In genomic region chr6:72560721-72561593, GRCh38 we compare ENCODE assay signal across 15 cellular contexts.
A peak's percentile ranks its signal among the peaks of the same experiment; 100 is the strongest.
DNase-seq lines count a peak whose midpoint lies in the region; ATAC-seq, FAIRE-seq and TF ChIP-seq lines count a peak whose summit lies in the region.
"Had no signal": no experiment of that assay in that cellular context is flagged by ENCODE, and none has a peak within 500 bp of the region (broad histone marks: within the 10 kb centered on the region; RNA-seq: fewer than 3 reads in every experiment).

No MANE protein-coding gene starts in this region.

- FAIRE-seq in astrocyte (lab: Jason Lieb, UNC) = peak; percentile 41

- no peaks in the 10 kb centered on the region for H3K79me2 ChIP-seq in astrocyte (ENCODE audit: insufficient read depth, low read length)
- no peaks in the 10 kb centered on the region for H3K79me2 ChIP-seq in neural progenitor cell (ENCODE audit: low read depth)

- ATAC-seq in GM21447 (IDR thresholded peaks at IDR 0.05; ENCODE audit: unreplicated experiment) = no peak
- ATAC-seq in right cardiac atrium = no peak
- ATAC-seq: psoas muscle; stimulated activated naive CD8-positive, alpha-beta T cell treated with anti-CD3 and anti-CD28 coated beads, Interleukin-15, amount 100 ng/mL, for 72 hours had no signal

- H3K36me3 ChIP-seq in astrocyte (ENCODE audit: insufficient read depth, low read length) (no peaks in the 10 kb centered on the region), neural progenitor cell (no peaks in the 10 kb centered on the region)

- 58% methylated on average over 9 of the region's 9 CpGs for WGBS in right cardiac atrium

- intact Hi-C loops in right cardiac atrium (cut with DNase I) = no loop called here

- H3K9me3 Mint-ChIP-seq in astrocyte (ENCODE audit: unreplicated experiment) (no peaks in the 10 kb centered on the region), neural progenitor cell (no peaks in the 10 kb centered on the region)
- H3K9me3 Mint-ChIP-seq: stimulated activated naive CD8-positive, alpha-beta T cell treated with anti-CD3 and anti-CD28 coated beads, Interleukin-15, amount 100 ng/mL, for 72 hours; T-helper 2 cell treated with Interferon-gamma antibody and Interleukin-4, amounts not matched to agents 5 μg/mL and 100 μg/mL, for 36 hours had no signal

- H3K9me3 ChIP-seq in astrocyte (ENCODE audit: insufficient read depth, low read depth, low read length) (no peaks in the 10 kb centered on the region), neural progenitor cell (ENCODE audit: low read depth) (no peaks in the 10 kb centered on the region), right cardiac atrium (ENCODE audit: control insufficient read depth, low read length) (no peaks in the 10 kb centered on the region)
- H3K9me3 ChIP-seq: psoas muscle had no signal

- H3K4me1 Mint-ChIP-seq in astrocyte (ENCODE audit: low read depth, unreplicated experiment) = no peaks in the 10 kb centered on the region
- peaks cover 3% of the 10 kb centered on the region for H3K4me1 Mint-ChIP-seq in neural progenitor cell
- H3K4me1 Mint-ChIP-seq: stimulated activated naive CD8-positive, alpha-beta T cell treated with anti-CD3 and anti-CD28 coated beads, Interleukin-15, amount 100 ng/mL, for 72 hours had no signal

- DNase-seq in EL (peak; percentile 28), KBM-7 (peak; percentile 68), astrocyte (ENCODE audit: low read depth) (no peak), neural progenitor cell (ENCODE audit: low spot score) (no peak), HuH-7.5 (ENCODE audit: low spot score) (no peak), right cardiac atrium (no peak)
- no peak for DNase-seq in stimulated activated CD4-positive, alpha-beta T cell treated with anti-CD3 and anti-CD28 coated beads, Interleukin-4, amount 100 ng/mL, for 1 hour
- DNase-seq: amygdala; mammary epithelial cell; NCI-H1092; psoas muscle; stimulated activated CD4-positive, alpha-beta T cell treated with anti-CD3 and anti-CD28 coated beads, Interleukin-4, amount 100 ng/mL, for 24 hours; stimulated activated naive CD8-positive, alpha-beta T cell treated with anti-CD3 and anti-CD28 coated beads, Interleukin-15, amount 100 ng/mL, for 72 hours had no signal

- H3K9ac ChIP-seq in astrocyte (ENCODE audit: low read length) = no peak overlapping the region
- no peak overlapping the region for H3K9ac ChIP-seq in neural progenitor cell

- no peak overlapping the region for H3K27ac Mint-ChIP-seq in astrocyte (ENCODE audit: unreplicated experiment)
- H3K27ac Mint-ChIP-seq in neural progenitor cell = no peak overlapping the region
- H3K27ac Mint-ChIP-seq: T-helper 2 cell treated with Interferon-gamma antibody and Interleukin-4, amounts not matched to agents 5 μg/mL and 100 μg/mL, for 36 hours had no signal

- no peak overlapping the region for H2AFZ ChIP-seq in astrocyte (ENCODE audit: low read depth, low read length)
- no peak overlapping the region for H2AFZ ChIP-seq in neural progenitor cell (replicated peaks)

- no peak for TF ChIP-seq CTCF in astrocyte (IDR thresholded peaks at IDR 0.05; ENCODE audit: insufficient read depth, low read depth, low read length)
- peak; percentile 22 for TF ChIP-seq CTCF in neural progenitor cell (IDR thresholded peaks at IDR 0.05)

- no peaks in the 10 kb centered on the region for H4K20me1 ChIP-seq in astrocyte (ENCODE audit: insufficient read depth, low read length)
- no peaks in the 10 kb centered on the region for H4K20me1 ChIP-seq in neural progenitor cell (ENCODE audit: low read depth)

- in situ Hi-C loops in KBM-7 (cut with MboI; ENCODE audit: low pct_unique_long_range_greater_than_20kb, low sequenced_read_pairs) = no loop called here

- no peak overlapping the region for H3K27ac ChIP-seq in astrocyte (ENCODE audit: low read depth, low read length)
- H3K27ac ChIP-seq in neural progenitor cell = no peak overlapping the region
- no peak overlapping the region for H3K27ac ChIP-seq in right cardiac atrium (ENCODE audit: low read length)
- H3K27ac ChIP-seq: psoas muscle had no signal

- H3K36me3 Mint-ChIP-seq in astrocyte (ENCODE audit: low read depth, unreplicated experiment) (no peaks in the 10 kb centered on the region), neural progenitor cell (no peaks in the 10 kb centered on the region)

- no peak overlapping the region for H3K4me2 ChIP-seq in astrocyte (ENCODE audit: low read length)
- no peak overlapping the region for H3K4me2 ChIP-seq in neural progenitor cell

- H3K27me3 Mint-ChIP-seq in astrocyte (ENCODE audit: low read depth, unreplicated experiment) (no peaks in the 10 kb centered on the region), neural progenitor cell (ENCODE audit: insufficient read depth, low read depth) (no peaks in the 10 kb centered on the region)
- H3K27me3 Mint-ChIP-seq: stimulated activated naive CD8-positive, alpha-beta T cell treated with anti-CD3 and anti-CD28 coated beads, Interleukin-15, amount 100 ng/mL, for 72 hours had no signal

- H3K4me3 ChIP-seq in astrocyte (ENCODE audit: insufficient read depth, low read depth, low read length) (no peak overlapping the region), neural progenitor cell (no peak overlapping the region), right cardiac atrium (ENCODE audit: low read length) (no peak overlapping the region)
- H3K4me3 ChIP-seq: psoas muscle had no signal

- H3K4me3 Mint-ChIP-seq in astrocyte (ENCODE audit: unreplicated experiment) = no peak overlapping the region
- no peak overlapping the region for H3K4me3 Mint-ChIP-seq in neural progenitor cell
- H3K4me3 Mint-ChIP-seq: stimulated activated naive CD8-positive, alpha-beta T cell treated with anti-CD3 and anti-CD28 coated beads, Interleukin-15, amount 100 ng/mL, for 72 hours; T-helper 2 cell treated with Interferon-gamma antibody and Interleukin-4, amounts not matched to agents 5 μg/mL and 100 μg/mL, for 36 hours had no signal

- H3K27me3 ChIP-seq in astrocyte (ENCODE audit: insufficient read depth, low read length) = no peaks in the 10 kb centered on the region
- no peaks in the 10 kb centered on the region for H3K27me3 ChIP-seq in neural progenitor cell
- no peaks in the 10 kb centered on the region for H3K27me3 ChIP-seq in right cardiac atrium (ENCODE audit: control insufficient read depth, insufficient read depth)

- H3F3A ChIP-seq in neural progenitor cell (ENCODE audit: low read depth) = no peaks in the 10 kb centered on the region

- H3K4me1 ChIP-seq in astrocyte (ENCODE audit: insufficient read depth, low read length) (no peaks in the 10 kb centered on the region), neural progenitor cell (no peaks in the 10 kb centered on the region), right cardiac atrium (ENCODE audit: control insufficient read depth, insufficient read depth, low read length) (no peaks in the 10 kb centered on the region)
- H3K4me1 ChIP-seq: psoas muscle had no signal

Comparison
In these comparisons a context has a peak if more than half of its experiments do, and no peak if none do; other contexts are left out.
1. DNase-seq: peak in EL (single experiment) and KBM-7 (single experiment); none in astrocyte (single experiment), neural progenitor cell (single experiment), stimulated activated CD4-positive, alpha-beta T cell treated with anti-CD3 and anti-CD28 coated beads, Interleukin-4, amount 100 ng/mL, for 1 hour (single experiment), HuH-7.5 (single experiment) and right cardiac atrium (0 of 3).